ENCODE assay signal across 15 cellular contexts in the genomic region with DNA sequence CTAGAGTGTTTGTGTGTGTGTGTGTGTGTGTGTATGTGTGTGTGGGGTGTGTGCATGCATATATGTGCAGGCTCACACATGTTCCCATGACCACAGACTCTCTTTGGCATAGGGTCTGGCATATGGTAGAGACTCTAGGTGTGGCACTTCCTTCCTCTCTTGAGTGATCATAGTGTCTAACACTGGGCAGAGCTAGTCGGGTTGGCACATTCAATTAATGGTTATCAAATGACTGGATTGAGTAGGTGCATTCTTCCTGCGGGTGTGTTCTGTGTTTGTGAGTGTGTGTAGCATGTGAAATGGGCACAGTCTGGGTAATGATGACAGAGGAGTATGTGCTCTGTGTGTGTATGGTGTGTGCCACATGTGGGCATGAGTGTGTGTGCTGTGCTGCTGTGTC.
"Had no signal": no experiment of that assay in that cellular context is flagged by ENCODE, and none has a peak within 500 bp of the region (broad histone marks: within the 10 kb centered on the region; RNA-seq: fewer than 3 reads in every experiment).

No MANE protein-coding gene starts in this region.

- ATAC-seq: heart left ventricle; left lobe of liver; naive thymus-derived CD4-positive, alpha-beta T cell; T-cell had no signal

- H3K9me3 Mint-ChIP-seq: activated T-helper 2 cell treated with anti-CD3 and anti-CD28 coated beads, Interferon-gamma antibody, Interleukin-2, Interleukin-4, amounts not matched to agents 10 μg/mL and 5 μg/mL and 100 μg/mL, durations not matched to agents 14 hours and 24 hours and 36 hours; immature natural killer cell; T-cell had no signal

- H3K4me3 Mint-ChIP-seq: immature natural killer cell; naive thymus-derived CD4-positive, alpha-beta T cell; T-cell had no signal

- H3K27me3 Mint-ChIP-seq: naive thymus-derived CD4-positive, alpha-beta T cell had no signal

- H3K36me3 ChIP-seq: heart left ventricle, right atrium auricular region, uterus had no signal

- H3K27ac ChIP-seq: uterus had no signal

- H3K27ac Mint-ChIP-seq: activated T-helper 2 cell treated with anti-CD3 and anti-CD28 coated beads, Interferon-gamma antibody, Interleukin-2, Interleukin-4, amounts not matched to agents 10 μg/mL and 5 μg/mL and 100 μg/mL, durations not matched to agents 14 hours and 24 hours and 36 hours; immature natural killer cell; T-cell had no signal

- H3K9me3 ChIP-seq: heart left ventricle, right atrium auricular region, SK-N-SH, uterus had no signal

- H3K4me3 ChIP-seq: heart left ventricle, right atrium auricular region, uterus had no signal

- H3K36me3 Mint-ChIP-seq: immature natural killer cell; naive thymus-derived CD4-positive, alpha-beta T cell; T-cell had no signal

- DNase-seq: activated CD4-positive, CD25-positive, alpha-beta regulatory T cell treated with anti-CD3 and anti-CD28 coated beads, Interleukin-2, amount 50 U/mL, for 72 hours; activated naive CD4-positive, alpha-beta T cell treated with anti-CD3 and anti-CD28 coated beads, Interleukin-2, amount 50 U/mL, for 16 hours; activated T-cell treated with anti-CD3 and anti-CD28 coated beads, Interleukin-2, amount 50 U/mL, for 1 hour; caudate nucleus; foreskin melanocyte; heart left ventricle; immature natural killer cell; naive thymus-derived CD4-positive, alpha-beta T cell; SK-N-SH; T-cell; T-helper 9 cell had no signal

- H3K27me3 ChIP-seq: heart left ventricle, right atrium auricular region, uterus had no signal

- H3K4me1 ChIP-seq: uterus had no signal
